17 cellular contexts compared by ENCODE assay signal in genomic region chr5:134091626-134092121, GRCh38. TPM values are rescaled to one million over a fixed set of nuclear protein-coding genes. Genes with fewer than 3 reads are reported as not detected.
A peak's percentile ranks its signal among the peaks of the same experiment; 100 is the strongest.
DNase-seq lines count a peak whose midpoint lies in the region; TF ChIP-seq lines count a peak whose summit lies in the region.
"Had no signal": no experiment of that assay in that cellular context is flagged by ENCODE, and none has a peak within 500 bp of the region (broad histone marks: within the 10 kb centered on the region; RNA-seq: fewer than 3 reads in every experiment).

No MANE protein-coding gene starts in this region.

- no peak overlapping the region for H3K9ac ChIP-seq in SK-N-SH
- H3K9ac ChIP-seq: neural progenitor cell had no signal

- TF ChIP-seq RAD21 in SK-N-SH (IDR thresholded peaks at IDR 0.05; ENCODE audit: low read length) = no peak

- H2AFZ ChIP-seq in SK-N-SH (ENCODE audit: low read depth) = no peak overlapping the region
- H2AFZ ChIP-seq: neural progenitor cell had no signal

- 72% methylated on average over 6 of the region's 6 CpGs for WGBS in SK-N-SH (ENCODE audit: low lambda C conversion rate)

- no peaks in the 10 kb centered on the region for H3K9me3 Mint-ChIP-seq in activated CD4-positive, alpha-beta T cell treated with anti-CD3 and anti-CD28 coated beads, Interleukin-2, amount 10 ng/mL, durations not matched to agents 7 days and 5 days
- H3K9me3 Mint-ChIP-seq in activated CD4-positive, alpha-beta T cell treated with anti-CD3 and anti-CD28 coated beads, Interleukin-2, amount 10 ng/mL, durations not matched to agents 24 days and 14 days = no peaks in the 10 kb centered on the region
- H3K9me3 Mint-ChIP-seq: memory B cell had no signal

- H3K79me2 ChIP-seq in SK-N-SH (ENCODE audit: insufficient read depth) = no peaks in the 10 kb centered on the region

- BruUV-seq in A673 (replicated peaks; lab: Mats Ljungman, UMichigan) = no TSS peak

- CTCF ChIA-PET in activated CD4-positive, alpha-beta T cell treated with anti-CD3 and anti-CD28 coated beads, Interleukin-2, amount 10 ng/mL, durations not matched to agents 7 days and 5 days (lab: Charles Lee) = interaction anchor here (0.6 to 2.4 kb wide), 5 partner anchors 11 to 690 kb away, joined by 3 to 11 read pairs (median 4); no protein-coding TSS in a partner anchor
- CTCF ChIA-PET in SK-N-SH (lab: Yijun Ruan, JAX) = interaction anchor here (1.0 to 3.4 kb wide), 2 partner anchors 10 to 52 kb away, joined by 6 to 20 read pairs; no protein-coding TSS in a partner anchor
- CTCF ChIA-PET in GM10248 (lab: Yijun Ruan, JAX) = interaction anchor here (5.7 kb wide), 1 partner anchor 10 kb away, joined by 38 read pairs; no protein-coding TSS in a partner anchor
- CTCF ChIA-PET in A673 (lab: Charles Lee) = no interaction called here

- no peak overlapping the region for H3K4me2 ChIP-seq in SK-N-SH
- H3K4me2 ChIP-seq: neural progenitor cell had no signal

- H3K36me3 ChIP-seq in SK-N-SH (replicated peaks in 1 of 2; ENCODE audit: control insufficient read depth in 1 of 2, insufficient read depth in 2 of 2, low read length in 1 of 2) (no peaks in the 10 kb centered on the region), A673 (ENCODE audit: insufficient read depth, low read length, poor library complexity, severe bottlenecking) (no peaks in the 10 kb centered on the region)
- H3K36me3 ChIP-seq: neural progenitor cell, right atrium auricular region, tibial artery had no signal

- no peaks in the 10 kb centered on the region for H3K27me3 Mint-ChIP-seq in activated CD4-positive, alpha-beta T cell treated with anti-CD3 and anti-CD28 coated beads, Interleukin-2, amount 10 ng/mL, durations not matched to agents 7 days and 5 days
- peaks cover 11% of the 10 kb centered on the region for H3K27me3 Mint-ChIP-seq in activated CD4-positive, alpha-beta T cell treated with anti-CD3 and anti-CD28 coated beads, Interleukin-2, amount 10 ng/mL, durations not matched to agents 24 days and 14 days
- H3K27me3 Mint-ChIP-seq: memory B cell had no signal

- H3K9me3 ChIP-seq in SK-N-SH (no peaks in the 10 kb centered on the region), A673 (ENCODE audit: low read depth, low read length, poor library complexity, severe bottlenecking) (no peaks in the 10 kb centered on the region)
- H3K9me3 ChIP-seq: right atrium auricular region, tibial artery had no signal

- intact Hi-C loops in activated CD4-positive, alpha-beta T cell treated with anti-CD3 and anti-CD28 coated beads, Interleukin-2, amount 10 ng/mL, durations not matched to agents 24 days and 14 days (cut with micrococcal nuclease) = no loop called here
- intact Hi-C loops in posterior vena cava (cut with DNase I) = no loop called here
- intact Hi-C loops in A673 (cut with micrococcal nuclease; ENCODE audit: unreplicated experiment) = no loop called here

- no peaks in the 10 kb centered on the region for H4K20me1 ChIP-seq in SK-N-SH (ENCODE audit: insufficient read depth)

- H3K27me3 ChIP-seq in SK-N-SH (ENCODE audit: insufficient read depth) = no peaks in the 10 kb centered on the region
- no peaks in the 10 kb centered on the region for H3K27me3 ChIP-seq in A673 (replicated peaks; ENCODE audit: insufficient read depth, low read depth, low read length, poor library complexity)
- H3K27me3 ChIP-seq: neural progenitor cell, right atrium auricular region, tibial artery had no signal

- TF ChIP-seq CTCF in SK-N-SH (IDR thresholded peaks at IDR 0.05) (no peak), GM10248 (IDR thresholded peaks at IDR 0.05; ENCODE audit: control extremely low read depth, extremely low read depth, low read depth, missing control alignments) (no peak), A673 (conservative IDR thresholded peaks at IDR 0.05; ENCODE audit: low read depth, low read length) (no peak)

- H3K36me3 Mint-ChIP-seq in activated CD4-positive, alpha-beta T cell treated with anti-CD3 and anti-CD28 coated beads, Interleukin-2, amount 10 ng/mL, durations not matched to agents 7 days and 5 days (ENCODE audit: low read depth) = peaks cover 13% of the 10 kb centered on the region
- H3K36me3 Mint-ChIP-seq in activated CD4-positive, alpha-beta T cell treated with anti-CD3 and anti-CD28 coated beads, Interleukin-2, amount 10 ng/mL, durations not matched to agents 24 days and 14 days (ENCODE audit: low read depth) = no peaks in the 10 kb centered on the region
- H3K36me3 Mint-ChIP-seq: memory B cell, neural progenitor cell had no signal

- no peak for TF ChIP-seq EP300 in SK-N-SH (IDR thresholded peaks at IDR 0.05; ENCODE audit: borderline replicate concordance in 1 of 2, low read depth in 1 of 2, low read length in 1 of 2)

- H3K27ac ChIP-seq in SK-N-SH (ENCODE audit: low read depth in 2 of 2, low read length in 1 of 2) (peak overlapping the region in 1 of 2 experiments; percentile 66; a peak in 1 of 4 replicates), A673 (ENCODE audit: low read depth, low read length, poor library complexity, severe bottlenecking) (no peak overlapping the region)
- H3K27ac ChIP-seq: neural progenitor cell, right atrium auricular region, tibial artery had no signal

- H3K4me3 Mint-ChIP-seq in activated CD4-positive, alpha-beta T cell treated with anti-CD3 and anti-CD28 coated beads, Interleukin-2, amount 10 ng/mL, durations not matched to agents 7 days and 5 days = peak overlapping the region; percentile 2
- no peak overlapping the region for H3K4me3 Mint-ChIP-seq in activated CD4-positive, alpha-beta T cell treated with anti-CD3 and anti-CD28 coated beads, Interleukin-2, amount 10 ng/mL, durations not matched to agents 24 days and 14 days
- H3K4me3 Mint-ChIP-seq: memory B cell, neural progenitor cell had no signal

- POLR2A ChIA-PET in activated CD4-positive, alpha-beta T cell treated with anti-CD3 and anti-CD28 coated beads, Interleukin-2, amount 10 ng/mL, durations not matched to agents 7 days and 5 days (lab: Charles Lee) = no interaction called here
- POLR2A ChIA-PET in SK-N-SH (lab: Yijun Ruan, JAX) (no interaction called here), GM10248 (lab: Yijun Ruan, JAX) (no interaction called here), A673 (lab: Charles Lee; ENCODE audit: low non-redundant PET) (no interaction called here)

- peaks cover 0 to 59% of the 10 kb centered on the region in 2 experiments; a peak in 1 of 4 replicates for H3K4me1 ChIP-seq in SK-N-SH (ENCODE audit: control insufficient read depth in 1 of 2, insufficient read depth in 2 of 2, low read depth in 1 of 2, low read length in 1 of 2)
- peaks cover 4% of the 10 kb centered on the region for H3K4me1 ChIP-seq in A673 (ENCODE audit: insufficient read depth, low read length, poor library complexity, severe bottlenecking)

- no peaks in the 10 kb centered on the region for H3F3A ChIP-seq in SK-N-SH (replicated peaks; ENCODE audit: insufficient read depth)

- DNase-seq in activated CD4-positive, alpha-beta T cell treated with anti-CD3 and anti-CD28 coated beads, Interleukin-2, amount 10 ng/mL, durations not matched to agents 7 days and 5 days = no peak
- no peak for DNase-seq in activated CD4-positive, alpha-beta T cell treated with anti-CD3 and anti-CD28 coated beads, Interleukin-2, amount 10 ng/mL, durations not matched to agents 24 days and 14 days
- DNase-seq in SK-N-SH = no peak
- DNase-seq in fibroblast of gingiva (ENCODE audit: low read depth) = peak; percentile 27
- DNase-seq in posterior vena cava (ENCODE audit: low spot score) = peak; percentile 41
- DNase-seq in GM10248 (ENCODE audit: extremely low spot score) = no peak
- DNase-seq in NCI-H774 (lab: John Stamatoyannopoulos, UW) = no peak
- no peak for DNase-seq in A673 (ENCODE audit: low spot score)
- DNase-seq: 8988T, activated gamma-delta T cell, NCI-H1694 treated with DMSO at 0.1 percent for 48 hours, NCI-H510A, tibial artery had no signal

- peak overlapping the region; percentile 89 for H3K27ac Mint-ChIP-seq in activated CD4-positive, alpha-beta T cell treated with anti-CD3 and anti-CD28 coated beads, Interleukin-2, amount 10 ng/mL, durations not matched to agents 7 days and 5 days
- H3K27ac Mint-ChIP-seq in activated CD4-positive, alpha-beta T cell treated with anti-CD3 and anti-CD28 coated beads, Interleukin-2, amount 10 ng/mL, durations not matched to agents 24 days and 14 days = no peak overlapping the region
- H3K27ac Mint-ChIP-seq: memory B cell, neural progenitor cell had no signal

- H3K4me1 Mint-ChIP-seq in activated CD4-positive, alpha-beta T cell treated with anti-CD3 and anti-CD28 coated beads, Interleukin-2, amount 10 ng/mL, durations not matched to agents 7 days and 5 days = peaks cover 76% of the 10 kb centered on the region
- H3K4me1 Mint-ChIP-seq in activated CD4-positive, alpha-beta T cell treated with anti-CD3 and anti-CD28 coated beads, Interleukin-2, amount 10 ng/mL, durations not matched to agents 24 days and 14 days = peaks cover 66% of the 10 kb centered on the region

- H3K4me3 ChIP-seq in SK-N-SH (ENCODE audit: low read depth in 2 of 2, low read length in 1 of 2) = no peak overlapping the region
- no peak overlapping the region for H3K4me3 ChIP-seq in A673 (ENCODE audit: low read depth, low read length, poor library complexity, severe bottlenecking)
- H3K4me3 ChIP-seq: neural progenitor cell, right atrium auricular region, tibial artery had no signal

- no peaks in the 10 kb centered on the region for H3K9me2 ChIP-seq in SK-N-SH

TF ChIP-seq in SK-N-SH, 30 proteins besides CTCF, POLR2A, EP300 and RAD21 (continues in another document):
- TF ChIP-seq TCF12 (IDR thresholded peaks at IDR 0.05) = peak; percentile 39

RNA-seq across cellular contexts. Expression of gene TCF7, which starts 22.8 kb away (rescaled TPM):
- total RNA-seq in activated CD4-positive, alpha-beta T cell treated with anti-CD3 and anti-CD28 coated beads, Interleukin-2, amount 10 ng/mL, durations not matched to agents 7 days and 5 days = 100 to 1,000 TPM; 271 to 283 TPM
- 112 and 113 TPM in 2 replicates for total RNA-seq in activated CD4-positive, alpha-beta T cell treated with anti-CD3 and anti-CD28 coated beads, Interleukin-2, amount 10 ng/mL, durations not matched to agents 24 days and 14 days
- 2.3 and 2.7 TPM in 2 replicates for polyA plus RNA-seq in SK-N-SH (2012; rRNA removed)
- 1.9 and 2.9 TPM in 2 replicates for polyA plus RNA-seq in SK-N-SH (2012; cell fraction: cytosol; rRNA removed)
- polyA plus RNA-seq in SK-N-SH (2012; cell fraction: nucleus; rRNA removed) = 4.0 and 4.4 TPM in 2 replicates
- total RNA-seq in posterior vena cava (1 to 10 TPM; 1.0 to 1.6 TPM), A673 (2021) (2.4 and 3.3 TPM in 2 replicates)
- total RNA-seq: HT1080 had no signal

Comparison
In these comparisons a context has a peak if more than half of its experiments do, and no peak if none do; other contexts are left out.
1. DNase-seq: peak in fibroblast of gingiva (single experiment) and posterior vena cava (single experiment); none in activated CD4-positive, alpha-beta T cell treated with anti-CD3 and anti-CD28 coated beads, Interleukin-2, amount 10 ng/mL, durations not matched to agents 7 days and 5 days (single experiment), activated CD4-positive, alpha-beta T cell treated with anti-CD3 and anti-CD28 coated beads, Interleukin-2, amount 10 ng/mL, durations not matched to agents 24 days and 14 days (single experiment), SK-N-SH (single experiment), GM10248 (single experiment), NCI-H774 (single experiment) and A673 (single experiment).
2. RNA of gene TCF7, which starts 22.8 kb away (total RNA-seq): 271 to 283 TPM in activated CD4-positive, alpha-beta T cell treated with anti-CD3 and anti-CD28 coated beads, Interleukin-2, amount 10 ng/mL, durations not matched to agents 7 days and 5 days and 112 to 113 TPM in activated CD4-positive, alpha-beta T cell treated with anti-CD3 and anti-CD28 coated beads, Interleukin-2, amount 10 ng/mL, durations not matched to agents 24 days and 14 days; 2.4 to 3.3 TPM in A673 and 1.0 to 1.6 TPM in posterior vena cava; every median in the first group is over 10 times any median in the second.